ENCODE assay signal across 21 cellular contexts in genomic region chr3:96236499-96236898, GRCh38.
"Had no signal": no experiment of that assay in that cellular context is flagged by ENCODE, and none has a peak within 500 bp of the region (broad histone marks: within the 10 kb centered on the region; RNA-seq: fewer than 3 reads in every experiment).

No MANE protein-coding gene starts in this region.

- H3K36me3 Mint-ChIP-seq: activated naive CD4-positive, alpha-beta T cell treated with anti-CD3 and anti-CD28 coated beads, Interleukin-2, amount 10 ng/mL, durations not matched to agents 7 days and 5 days had no signal

- H3K4me3 ChIP-seq: body of pancreas, cardiac muscle cell, gastrocnemius medialis, pancreas, psoas muscle, right atrium auricular region, upper lobe of left lung had no signal

- H3K27ac Mint-ChIP-seq: activated naive CD4-positive, alpha-beta T cell treated with anti-CD3 and anti-CD28 coated beads, Interleukin-2, amount 10 ng/mL, durations not matched to agents 7 days and 5 days; activated T-cell treated with anti-CD3 and anti-CD28 coated beads, Interleukin-2, amount 50 U/mL, for 72 hours; nephron progenitor cell; T-helper 17 cell had no signal

- DNase-seq: activated CD4-positive, alpha-beta T cell treated with anti-CD3 and anti-CD28 coated beads for 4 hours; activated CD4-positive, alpha-beta T cell treated with anti-CD3 and anti-CD28 coated beads, Interleukin-2, amount 50 U/mL, for 48 hours; activated CD4-positive, CD25-positive, alpha-beta regulatory T cell; activated effector memory CD4-positive, alpha-beta T cell treated with Interleukin-2 at 50 U/mL for 16 hours; activated naive CD4-positive, alpha-beta T cell treated with anti-CD3 and anti-CD28 coated beads, Interleukin-2, amount 10 ng/mL, durations not matched to agents 7 days and 5 days; activated T-cell treated with anti-CD3 and anti-CD28 coated beads, Interleukin-2, amount 50 U/mL, for 72 hours; anterior cingulate cortex; body of pancreas; gastrocnemius medialis; head of caudate nucleus; left colon; mesenchymal stem cell; nephron progenitor cell; pancreas; psoas muscle; stimulated activated CD4-positive, alpha-beta T cell treated with anti-CD3 and anti-CD28 coated beads, Interleukin-4, amount 100 ng/mL, for 4 hours; stimulated activated naive CD8-positive, alpha-beta T cell treated with anti-CD3 and anti-CD28 coated beads, Interleukin-15, Interleukin-2, amounts not matched to agents 100 U/mL and 50 U/mL, for 24 hours; T-helper 17 cell; upper lobe of left lung had no signal

- H3K4me3 Mint-ChIP-seq: activated naive CD4-positive, alpha-beta T cell treated with anti-CD3 and anti-CD28 coated beads, Interleukin-2, amount 10 ng/mL, durations not matched to agents 7 days and 5 days; activated T-cell treated with anti-CD3 and anti-CD28 coated beads, Interleukin-2, amount 50 U/mL, for 72 hours; nephron progenitor cell; T-helper 17 cell had no signal

- H3K4me1 ChIP-seq: body of pancreas, gastrocnemius medialis, pancreas, psoas muscle, right atrium auricular region, upper lobe of left lung had no signal

- H3K27me3 Mint-ChIP-seq: activated naive CD4-positive, alpha-beta T cell treated with anti-CD3 and anti-CD28 coated beads, Interleukin-2, amount 10 ng/mL, durations not matched to agents 7 days and 5 days; T-helper 17 cell had no signal

- H3K27ac ChIP-seq: body of pancreas, cardiac muscle cell, gastrocnemius medialis, pancreas, psoas muscle, right atrium auricular region, upper lobe of left lung had no signal

- H3K9me3 ChIP-seq: body of pancreas, gastrocnemius medialis, pancreas, psoas muscle, right atrium auricular region, upper lobe of left lung had no signal

- H3K36me3 ChIP-seq: cardiac muscle cell, gastrocnemius medialis, pancreas, right atrium auricular region, upper lobe of left lung had no signal

- H3K27me3 ChIP-seq: body of pancreas, cardiac muscle cell, gastrocnemius medialis, pancreas, right atrium auricular region, upper lobe of left lung had no signal

- H3K4me1 Mint-ChIP-seq: activated naive CD4-positive, alpha-beta T cell treated with anti-CD3 and anti-CD28 coated beads, Interleukin-2, amount 10 ng/mL, durations not matched to agents 7 days and 5 days; nephron progenitor cell; T-helper 17 cell had no signal

- H3K9me3 Mint-ChIP-seq: nephron progenitor cell had no signal
